24 cellular contexts compared by ENCODE assay signal in genomic region chr12:95415451-95415850, GRCh38.
"Had no signal": no experiment of that assay in that cellular context is flagged by ENCODE, and none has a peak within 500 bp of the region (broad histone marks: within the 10 kb centered on the region; RNA-seq: fewer than 3 reads in every experiment).

No MANE protein-coding gene starts in this region.

- DNase-seq: effector CD8-positive, alpha-beta T cell; endodermal cell; foreskin fibroblast; gastrocnemius medialis; head of caudate nucleus; kidney; mesenchymal stem cell; mucosa of descending colon; naive B cell; stimulated activated CD4-positive, alpha-beta T cell treated with anti-CD3 and anti-CD28 coated beads, Interleukin-12 subunit alpha, Interleukin-12 subunit beta, amount 100 ng/mL, for 4 hours; stimulated activated CD4-positive, alpha-beta T cell treated with anti-CD3 and anti-CD28 coated beads, Interleukin-2, amount 100 ng/mL, for 24 hours; stimulated activated CD4-positive, alpha-beta T cell treated with anti-CD3 and anti-CD28 coated beads, Interleukin-4, amount 100 ng/mL, for 24 hours; stimulated activated naive CD4-positive, alpha-beta T cell treated with Interleukin-2 at 50 U/mL for 16 hours; substantia nigra; testis; upper lobe of left lung; uterus had no signal

- ATAC-seq: esophagus mucosa; gastrocnemius medialis; left lobe of liver; mucosa of descending colon; sciatic nerve; stimulated activated effector memory CD8-positive, alpha-beta T cell treated with anti-CD3 and anti-CD28 coated beads, Interleukin-12 subunit alpha, Interleukin-12 subunit beta, amount 100 ng/mL, for 72 hours had no signal

- H3K4me1 Mint-ChIP-seq: stimulated activated effector memory CD8-positive, alpha-beta T cell treated with anti-CD3 and anti-CD28 coated beads, Interleukin-12 subunit alpha, Interleukin-12 subunit beta, amount 100 ng/mL, for 72 hours had no signal

- H3K27ac Mint-ChIP-seq: endodermal cell; mesothelial cell of epicardium; natural killer cell treated with Interleukin-12 subunit alpha and Interleukin-12 subunit beta and Interleukin-15 and Interleukin-18, amount 100 ng/mL, for 72 hours; stimulated activated effector memory CD8-positive, alpha-beta T cell treated with anti-CD3 and anti-CD28 coated beads, Interleukin-12 subunit alpha, Interleukin-12 subunit beta, amount 100 ng/mL, for 72 hours had no signal

- H3K4me3 Mint-ChIP-seq: endodermal cell; mesothelial cell of epicardium; naive B cell; natural killer cell treated with Interleukin-12 subunit alpha and Interleukin-12 subunit beta and Interleukin-15 and Interleukin-18, amount 100 ng/mL, for 72 hours; neural crest cell; stimulated activated effector memory CD8-positive, alpha-beta T cell treated with anti-CD3 and anti-CD28 coated beads, Interleukin-12 subunit alpha, Interleukin-12 subunit beta, amount 100 ng/mL, for 72 hours had no signal

- H3K36me3 Mint-ChIP-seq: mesothelial cell of epicardium; naive B cell; natural killer cell treated with Interleukin-12 subunit alpha and Interleukin-12 subunit beta and Interleukin-15 and Interleukin-18, amount 100 ng/mL, for 72 hours; stimulated activated effector memory CD8-positive, alpha-beta T cell treated with anti-CD3 and anti-CD28 coated beads, Interleukin-12 subunit alpha, Interleukin-12 subunit beta, amount 100 ng/mL, for 72 hours had no signal

- H3K9me3 Mint-ChIP-seq: endodermal cell; mesothelial cell of epicardium; naive B cell; natural killer cell treated with Interleukin-12 subunit alpha and Interleukin-12 subunit beta and Interleukin-15 and Interleukin-18, amount 100 ng/mL, for 72 hours; neural crest cell; stimulated activated effector memory CD8-positive, alpha-beta T cell treated with anti-CD3 and anti-CD28 coated beads, Interleukin-12 subunit alpha, Interleukin-12 subunit beta, amount 100 ng/mL, for 72 hours had no signal
